ENCODE assay signal across 8 cellular contexts in the genomic region with DNA sequence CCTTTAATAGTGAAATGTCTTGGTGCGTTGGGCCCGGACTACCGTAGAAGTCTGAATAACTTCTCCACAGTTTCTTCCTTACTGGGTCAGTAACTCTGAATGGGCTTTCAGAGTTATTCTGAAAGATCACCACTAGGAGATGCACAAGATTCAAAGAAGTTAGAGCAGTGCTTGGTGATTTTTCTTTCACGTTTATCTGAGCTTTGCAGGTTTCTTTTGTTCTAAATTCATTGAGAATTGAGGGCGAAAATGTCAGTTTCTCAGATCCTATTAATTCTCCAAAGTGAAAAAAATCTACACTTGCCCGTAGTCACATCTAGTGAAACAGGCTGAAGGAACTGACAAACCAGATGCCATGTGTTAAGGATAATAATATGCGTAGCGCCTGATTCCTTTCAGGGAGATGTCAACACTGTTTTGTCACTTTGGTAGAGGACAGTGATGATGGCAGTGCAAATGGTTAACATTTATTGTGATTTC.
DNase-seq lines count a peak whose midpoint lies in the region; ATAC-seq, FAIRE-seq and TF ChIP-seq lines count a peak whose summit lies in the region.

No MANE protein-coding gene starts in this region.

- peak; percentile 35 for FAIRE-seq in GM12891 (lab: Jason Lieb, UNC)

- TF ChIP-seq CTCF in AG09309 (IDR thresholded peaks at IDR 0.05; ENCODE audit: control insufficient read depth, insufficient read depth, low read depth, low read length, missing control alignments) = peak; percentile 79
- TF ChIP-seq CTCF in RWPE2 (IDR thresholded peaks at IDR 0.05; ENCODE audit: poor library complexity, severe bottlenecking) = peak; percentile 96
- TF ChIP-seq CTCF in endothelial cell (IDR thresholded peaks at IDR 0.05; ENCODE audit: unreplicated experiment) = peak; percentile 71

- DNase-seq in AG09309 (ENCODE audit: low read depth) = peak; percentile 54
- no peak for DNase-seq in GM12891 (ENCODE audit: insufficient read length, low spot score)
- DNase-seq in MG63 = peak; percentile 12
- DNase-seq in RWPE2 (ENCODE audit: low spot score) = no peak
- DNase-seq in endothelial cell (ENCODE audit: low spot score) = no peak
- DNase-seq in midbrain (lab: John Stamatoyannopoulos, UW) = peak; percentile 48

- no peaks in the 10 kb centered on the region for H3K9me3 ChIP-seq in MG63
- H3K9me3 ChIP-seq in RWPE2 (ENCODE audit: severe bottlenecking) = no peaks in the 10 kb centered on the region

- H3K4me1 ChIP-seq in RWPE2 (ENCODE audit: insufficient read depth, poor library complexity, severe bottlenecking) = no peaks in the 10 kb centered on the region

- peaks cover 5% of the 10 kb centered on the region for H3K27me3 Mint-ChIP-seq in endothelial cell (ENCODE audit: unreplicated experiment)

- H3K4me3 Mint-ChIP-seq in endothelial cell (ENCODE audit: unreplicated experiment) = no peak overlapping the region

- H3K9me3 Mint-ChIP-seq in endothelial cell (ENCODE audit: unreplicated experiment) = no peaks in the 10 kb centered on the region

- H3K36me3 Mint-ChIP-seq in endothelial cell (ENCODE audit: low read depth, unreplicated experiment) = no peaks in the 10 kb centered on the region

- H3K36me3 ChIP-seq in MG63 = no peaks in the 10 kb centered on the region
- H3K36me3 ChIP-seq in RWPE2 (ENCODE audit: low read depth) = no peaks in the 10 kb centered on the region

- no peak for TF ChIP-seq POLR2A in GM12891 (IDR thresholded peaks at IDR 0.05; ENCODE audit: low read depth, low read length)

- peaks cover 13% of the 10 kb centered on the region for H3K4me1 Mint-ChIP-seq in endothelial cell (ENCODE audit: unreplicated experiment)

- H3K27ac Mint-ChIP-seq in endothelial cell (ENCODE audit: unreplicated experiment) = no peak overlapping the region

- H3K4me3 ChIP-seq in AG09309 (ENCODE audit: control insufficient read depth, low read depth, low read length) (no peak overlapping the region), MG63 (no peak overlapping the region), RWPE2 (ENCODE audit: severe bottlenecking) (no peak overlapping the region)

- no peak overlapping the region for H3K27ac ChIP-seq in RWPE2 (ENCODE audit: poor library complexity, severe bottlenecking)

- peak; percentile 64; the same call in 1 of the 3 replicates for ATAC-seq in RWPE2 (ENCODE audit: low read depth)
- ATAC-seq in HG03159 (IDR thresholded peaks at IDR 0.05; ENCODE audit: unreplicated experiment) = no peak
- no peak for ATAC-seq in HG03039 (IDR thresholded peaks at IDR 0.05; ENCODE audit: unreplicated experiment)

- H3K27me3 ChIP-seq in MG63 (no peaks in the 10 kb centered on the region), RWPE2 (ENCODE audit: insufficient read depth, poor library complexity, severe bottlenecking) (no peaks in the 10 kb centered on the region)

TF ChIP-seq in GM12891, 5 proteins besides CTCF, POLR2A, EP300 and RAD21:
- no peak for TF ChIP-seq POU2F2 (IDR thresholded peaks at IDR 0.05; ENCODE audit: low read depth, low read length)
- TF ChIP-seq PAX5 (IDR thresholded peaks at IDR 0.05; ENCODE audit: insufficient read depth, low read length, severe bottlenecking) = no peak
- TF ChIP-seq SPI1 (IDR thresholded peaks at IDR 0.05; ENCODE audit: low read depth, low read length) = no peak
- no peak for TF ChIP-seq TAF1 (IDR thresholded peaks at IDR 0.05; ENCODE audit: low read depth, low read length)
- TF ChIP-seq POLR2AphosphoS5 (IDR thresholded peaks at IDR 0.05; ENCODE audit: low read depth, low read length) = no peak

Comparison
In these comparisons a context has a peak if more than half of its experiments do, and no peak if none do; other contexts are left out.
1. DNase-seq: peak in AG09309 (single experiment), MG63 (single experiment) and midbrain (single experiment); none in GM12891 (single experiment), RWPE2 (single experiment) and endothelial cell (single experiment).
2. Peak in every context shown above with its lines, with median percentiles within 50 percentile points of each other: CTCF ChIP-seq.